ENCODE assay signal across 14 cellular contexts in genomic region chr6:20370393-20370792, GRCh38.
"Had no signal": no experiment of that assay in that cellular context is flagged by ENCODE, and none has a peak within 500 bp of the region (broad histone marks: within the 10 kb centered on the region; RNA-seq: fewer than 3 reads in every experiment).

No MANE protein-coding gene starts in this region.

- H3K4me3 ChIP-seq: psoas muscle, spleen, testis had no signal

- H3K9me3 ChIP-seq: psoas muscle, spleen, testis had no signal

- DNase-seq: activated CD8-positive, alpha-beta memory T cell treated with anti-CD3 and anti-CD28 coated beads for 24 hours; activated effector memory CD4-positive, alpha-beta T cell treated with anti-CD3 and anti-CD28 coated beads, Interleukin-2, amount 50 U/mL, for 16 hours; activated T-cell treated with anti-CD3 and anti-CD28 coated beads, Interleukin-2, amount 50 U/mL, for 1 hour; amygdala; cerebellar nuclear complex; psoas muscle; SHP77; spleen; stimulated activated CD4-positive, alpha-beta T cell treated with anti-CD3 and anti-CD28 coated beads, Interleukin-1b, Interleukin-23, amount 100 ng/mL, for 48 hours; stimulated activated naive CD4-positive, alpha-beta T cell; testis had no signal

- H3K36me3 ChIP-seq: spleen had no signal

- H3K27ac ChIP-seq: psoas muscle, spleen, testis had no signal

- H3K36me3 Mint-ChIP-seq: brain had no signal

- H3K27me3 ChIP-seq: spleen, testis had no signal

- H3K4me1 ChIP-seq: psoas muscle, testis had no signal

- H3K4me3 Mint-ChIP-seq: brain had no signal

- ATAC-seq: psoas muscle, sciatic nerve, SK-N-SH treated with all-trans-retinoic acid at 6 μM for 48 hours had no signal

- H3K4me1 Mint-ChIP-seq: brain had no signal
